ENCODE assay signal across 8 cellular contexts in the genomic region with DNA sequence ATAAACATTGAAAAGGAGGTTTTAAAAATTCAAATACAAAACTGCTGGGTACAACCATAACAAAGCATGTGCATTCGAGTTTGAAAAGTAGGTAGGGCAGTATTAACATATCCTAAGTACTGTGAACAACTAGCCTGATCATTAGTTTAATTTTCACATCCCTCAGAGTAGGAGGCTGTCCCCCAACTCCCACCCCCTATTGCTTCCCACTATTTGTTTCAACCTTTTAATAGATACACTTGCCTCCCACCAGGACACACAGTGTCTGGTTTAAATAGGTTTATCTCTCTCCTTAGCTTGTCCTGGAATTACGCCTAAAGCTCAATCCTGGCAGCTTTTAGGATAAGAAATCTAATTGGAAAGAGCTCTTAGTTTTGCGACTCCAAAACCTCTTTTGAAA. TPM values are rescaled to one million over a fixed set of nuclear protein-coding genes. Genes with fewer than 3 reads are reported as not detected.
DNase-seq lines count a peak whose midpoint lies in the region; ATAC-seq and TF ChIP-seq lines count a peak whose summit lies in the region.

No MANE protein-coding gene starts in this region.

- H3K27ac ChIP-seq in PC-3 (ENCODE audit: low read length) (no peak overlapping the region), neuronal stem cell (replicated peaks; ENCODE audit: low read length) (no peak overlapping the region), foreskin keratinocyte (no peak overlapping the region), vagina (no peak overlapping the region)

- H3K14ac ChIP-seq in neuronal stem cell (ENCODE audit: low read length): no peak overlapping the region

- CTCF ChIA-PET in Caco-2 (lab: Charles Lee) (interaction anchor here (1.0 to 1.1 kb wide), 2 partner anchors 120 to 205 kb away, joined by 3 to 4 read pairs; no protein-coding TSS in a partner anchor), PC-3 (lab: Charles Lee) (no interaction called here)

- no peak overlapping the region for H2BK15ac ChIP-seq in neuronal stem cell (ENCODE audit: low read length)

- H3K9me3 ChIP-seq in Caco-2 (no peaks in the 10 kb centered on the region), PC-3 (ENCODE audit: low read length) (no peaks in the 10 kb centered on the region), neuronal stem cell (replicated peaks in 1 of 2; ENCODE audit: control insufficient read depth in 2 of 2, insufficient read depth in 1 of 2, low read depth in 1 of 2, low read length in 2 of 2) (no peaks in the 10 kb centered on the region), vagina (no peaks in the 10 kb centered on the region)

- no peak overlapping the region for H4K91ac ChIP-seq in neuronal stem cell (ENCODE audit: low read depth, low read length, poor library complexity)

- no peaks in the 10 kb centered on the region for H3K36me3 ChIP-seq in Caco-2 (ENCODE audit: control insufficient read depth, insufficient read depth, low read length)
- H3K36me3 ChIP-seq in PC-3 (ENCODE audit: low read depth, low read length): no peaks in the 10 kb centered on the region
- H3K36me3 ChIP-seq in neuronal stem cell (replicated peaks in 1 of 2; ENCODE audit: control insufficient read depth in 2 of 2, insufficient read depth in 2 of 2, low read length in 2 of 2): no peaks in the 10 kb centered on the region
- H3K36me3 ChIP-seq in vagina: no peaks in the 10 kb centered on the region

- no peaks in the 10 kb centered on the region for H3K27me3 ChIP-seq in Caco-2 (replicated peaks; ENCODE audit: control insufficient read depth, insufficient read depth, low read length)
- H3K27me3 ChIP-seq in PC-3 (ENCODE audit: low read length): no peaks in the 10 kb centered on the region
- peaks cover 8 to 28% (median 19%) of the 10 kb centered on the region in 3 experiments for H3K27me3 ChIP-seq in neuronal stem cell (ENCODE audit: control insufficient read depth in 3 of 3, insufficient read depth in 3 of 3, low read depth in 1 of 3, low read length in 3 of 3)
- no peaks in the 10 kb centered on the region for H3K27me3 ChIP-seq in foreskin keratinocyte
- no peaks in the 10 kb centered on the region for H3K27me3 ChIP-seq in vagina

- intact Hi-C loops in Caco-2 (cut with micrococcal nuclease; ENCODE audit: unreplicated experiment) (no loop called here), PC-3 (cut with micrococcal nuclease) (loop anchor here (5.0 to 10.0 kb wide), 2 partner anchors 313 to 496 kb away; no protein-coding TSS in a partner anchor), vagina (cut with DNase I) (loop anchor here (5.0 kb wide), 1 partner anchor 308 kb away; a partner anchor contains a TSS)

- no peak overlapping the region for H3K18ac ChIP-seq in neuronal stem cell (ENCODE audit: low read length)

- no peaks in the 10 kb centered on the region for H3K9me2 ChIP-seq in PC-3 (replicated peaks; ENCODE audit: low read length)

- no CpG with 5 or more reads among the region's 3 CpGs for WGBS in neuronal stem cell (ENCODE audit: extremely low coverage in 2 of 2, insufficient read length in 2 of 2, insufficient replicate concordance in 1 of 2), 2 donors

- H2AFZ ChIP-seq in PC-3 (ENCODE audit: low read length) (peak overlapping the region; percentile 61), neuronal stem cell (ENCODE audit: low read length) (peak overlapping the region; percentile 99)

- H2BK5ac ChIP-seq in neuronal stem cell (ENCODE audit: low read length): no peak overlapping the region

- H3K23ac ChIP-seq in neuronal stem cell (ENCODE audit: low read depth, low read length, poor library complexity): no peak overlapping the region

- peak overlapping the region; percentile 74 for H3K4me3 ChIP-seq in Caco-2 (ENCODE audit: low read depth, low read length)
- H3K4me3 ChIP-seq in PC-3 (ENCODE audit: low read length): peak overlapping the region; percentile 96
- no peak overlapping the region for H3K4me3 ChIP-seq in neuronal stem cell (ENCODE audit: low read length in 2 of 2)
- H3K4me3 ChIP-seq in vagina: peak overlapping the region in 1 of 2 donors; percentile 83

- H4K20me1 ChIP-seq in PC-3 (ENCODE audit: low read length): no peaks in the 10 kb centered on the region

- no peak overlapping the region for H2BK120ac ChIP-seq in neuronal stem cell (ENCODE audit: low read depth, low read length)

- TF ChIP-seq CTCF in Caco-2 (IDR thresholded peaks at IDR 0.05; ENCODE audit: insufficient read depth in 1 of 2, low read depth in 1 of 2, low read length in 1 of 2, severe bottlenecking in 1 of 2, unreplicated experiment in 1 of 2): no peak
- no peak for TF ChIP-seq CTCF in PC-3 (conservative IDR thresholded peaks at IDR 0.05; ENCODE audit: low read depth, low read length)
- no peak for TF ChIP-seq CTCF in endothelial cell (IDR thresholded peaks at IDR 0.05; ENCODE audit: unreplicated experiment)
- no peak for TF ChIP-seq CTCF in foreskin keratinocyte (conservative IDR thresholded peaks at IDR 0.05)
- no peak for TF ChIP-seq CTCF in vagina (IDR thresholded peaks at IDR 0.05)

- no peak for DNase-seq in Caco-2
- DNase-seq in PC-3: peak; percentile 19
- DNase-seq in endothelial cell (ENCODE audit: low spot score): no peak
- no peak for DNase-seq in neuronal stem cell (ENCODE audit: low spot score)
- no peak for DNase-seq in foreskin keratinocyte
- no peak for DNase-seq in vagina (ENCODE audit: extremely low spot score in 2 of 2)
- DNase-seq in left lobe of liver (ENCODE audit: low spot score): no peak

- H3K9ac ChIP-seq in PC-3 (ENCODE audit: low read length) (peak overlapping the region; percentile 66), neuronal stem cell (ENCODE audit: low read depth, low read length, poor library complexity) (no peak overlapping the region)

- H3K27me3 Mint-ChIP-seq in Caco-2 (ENCODE audit: insufficient read depth, unreplicated experiment) (no peaks in the 10 kb centered on the region), endothelial cell (ENCODE audit: unreplicated experiment) (peaks cover 5% of the 10 kb centered on the region)

- H3K4me3 Mint-ChIP-seq in Caco-2 (ENCODE audit: unreplicated experiment) (peak overlapping the region; percentile 93), endothelial cell (ENCODE audit: unreplicated experiment) (peak overlapping the region; percentile 96)

- no peaks in the 10 kb centered on the region for H3K79me1 ChIP-seq in neuronal stem cell (ENCODE audit: low read depth, low read length)

- H3K4me1 Mint-ChIP-seq in Caco-2 (ENCODE audit: low read depth, unreplicated experiment) (no peaks in the 10 kb centered on the region), endothelial cell (ENCODE audit: unreplicated experiment) (peaks cover 5% of the 10 kb centered on the region)

- H3K27ac Mint-ChIP-seq in Caco-2 (ENCODE audit: unreplicated experiment) (no peak overlapping the region), endothelial cell (ENCODE audit: unreplicated experiment) (no peak overlapping the region)

- H3K36me3 Mint-ChIP-seq in Caco-2 (ENCODE audit: insufficient read depth, unreplicated experiment): no peaks in the 10 kb centered on the region
- no peaks in the 10 kb centered on the region for H3K36me3 Mint-ChIP-seq in endothelial cell (ENCODE audit: low read depth, unreplicated experiment)

- H3K4me1 ChIP-seq in Caco-2 (peaks cover 7% of the 10 kb centered on the region; the same call in 1 of the 2 replicates), PC-3 (ENCODE audit: insufficient read depth, low read length) (peaks cover 25% of the 10 kb centered on the region), neuronal stem cell (ENCODE audit: control insufficient read depth in 2 of 2, insufficient read depth in 1 of 2, low read depth in 1 of 2, low read length in 2 of 2) (peaks cover 0 to 8% of the 10 kb centered on the region in 2 donors), foreskin keratinocyte (peaks cover 4% of the 10 kb centered on the region), vagina (peaks cover 41% of the 10 kb centered on the region)

- no peaks in the 10 kb centered on the region for H3F3A ChIP-seq in PC-3 (ENCODE audit: low read length, unreplicated experiment)

- ATAC-seq in PC-3: no peak
- ATAC-seq in GM19023 (IDR thresholded peaks at IDR 0.05; ENCODE audit: unreplicated experiment): no peak
- ATAC-seq in foreskin keratinocyte: no peak
- ATAC-seq in left lobe of liver: no peak

- no TSS peak for BruUV-seq in Caco-2 (replicated peaks; lab: Mats Ljungman, UMichigan)
- no TSS peak for BruUV-seq in PC-3 (replicated peaks; lab: Mats Ljungman, UMichigan)

- H3K9me3 Mint-ChIP-seq in Caco-2 (ENCODE audit: unreplicated experiment) (no peaks in the 10 kb centered on the region), endothelial cell (ENCODE audit: unreplicated experiment) (no peaks in the 10 kb centered on the region)

- no peak overlapping the region for H3K4ac ChIP-seq in neuronal stem cell (ENCODE audit: low read length)

- peak overlapping the region; percentile 84 for H3K4me2 ChIP-seq in PC-3 (ENCODE audit: low read length)
- no peak overlapping the region for H3K4me2 ChIP-seq in neuronal stem cell (ENCODE audit: insufficient read depth, low read length, poor library complexity, severe bottlenecking)

- no peak overlapping the region for H4K8ac ChIP-seq in neuronal stem cell (ENCODE audit: low read depth, low read length)

- TF ChIP-seq POLR2A in vagina (IDR thresholded peaks at IDR 0.05): no peak

- POLR2A ChIA-PET in Caco-2 (lab: Charles Lee): interaction anchor here (0.5 kb wide), 1 partner anchor 135 kb away, joined by 7 read pairs; no protein-coding TSS in a partner anchor
- POLR2A ChIA-PET in PC-3 (lab: Charles Lee; ENCODE audit: unreplicated experiment): interaction anchor here (0.7 kb wide), 1 partner anchor 70 kb away, joined by 3 read pairs; no protein-coding TSS in a partner anchor

- no peak overlapping the region for H2AK5ac ChIP-seq in neuronal stem cell (ENCODE audit: low read depth, low read length)

- H2BK12ac ChIP-seq in neuronal stem cell (ENCODE audit: low read length): no peak overlapping the region

- H3K79me2 ChIP-seq in PC-3 (ENCODE audit: low read length): peaks cover 51% of the 10 kb centered on the region

RNA-seq across cellular contexts. Expression of a gene that starts 2.1 kb away (rescaled TPM):
- 16.5 and 17.7 TPM in 2 replicates for total RNA-seq in Caco-2 (2022)
- total RNA-seq in PC-3 (2014; rRNA removed): 15.9 and 27.9 TPM in 2 replicates
- total RNA-seq in endothelial cell (ENCODE audit: unreplicated experiment): 16.5 TPM
- 4.1 TPM for polyA plus RNA-seq in neuronal stem cell (2013, experiment 1 of 2)
- 4.5 TPM for polyA plus RNA-seq in neuronal stem cell (2013, experiment 2 of 2)
- 30.4 and 31.7 TPM in 2 replicates for total RNA-seq in foreskin keratinocyte
- polyA plus RNA-seq in foreskin keratinocyte: 8.7 and 10.4 TPM in 2 replicates
- 41.0 TPM for total RNA-seq in vagina
- total RNA-seq in left lobe of liver: 15.5 TPM

RNA-seq across cellular contexts. Expression of a gene that starts 5.8 kb away (rescaled TPM):
- total RNA-seq in Caco-2 (2022): 39.1 and 42.8 TPM in 2 replicates
- 57.4 and 62.8 TPM in 2 replicates for total RNA-seq in PC-3 (2014; rRNA removed)
- 27.2 TPM for total RNA-seq in endothelial cell (ENCODE audit: unreplicated experiment)
- 33.9 TPM for polyA plus RNA-seq in neuronal stem cell (2013, experiment 1 of 2)
- polyA plus RNA-seq in neuronal stem cell (2013, experiment 2 of 2): 34.4 TPM
- 32.7 and 32.8 TPM in 2 replicates for total RNA-seq in foreskin keratinocyte
- 9.9 and 11.4 TPM in 2 replicates for polyA plus RNA-seq in foreskin keratinocyte
- 26.3 TPM for total RNA-seq in vagina
- total RNA-seq in left lobe of liver: 10.8 TPM

Comparison
In these comparisons a context has a peak if more than half of its experiments do, and no peak if none do; other contexts are left out.
1. H3K4me3 ChIP-seq: peak in Caco-2 (single experiment) and PC-3 (single experiment); none in neuronal stem cell (0 of 2).